Comparison of ENCODE assay signal across 8 cellular contexts in genomic region chr12:104294158-104294844, GRCh38. TPM values are rescaled to one million over a fixed set of nuclear protein-coding genes. Genes with fewer than 3 reads are reported as not detected.
DNase-seq lines count a peak whose midpoint lies in the region; ATAC-seq and TF ChIP-seq lines count a peak whose summit lies in the region.
"Not testable (repeated sequence)": the region's sequence is repeated elsewhere in the genome, so short reads cannot be mapped to it uniquely, and the experiment has no call there.

No MANE protein-coding gene starts in this region.

- not testable (repeated sequence) for TF ChIP-seq POLR2A in gastrocnemius medialis (IDR thresholded peaks at IDR 0.05)

- in situ Hi-C loops in ACHN (cut with HindIII; ENCODE audit: low pct_ligation_motif_present, low pct_unique_long_range_greater_than_20kb, low sequenced_read_pairs): not testable (repeated sequence)
- in situ Hi-C loops in gastrocnemius medialis (cut with MboI; ENCODE audit: low sequenced_read_pairs in 4 of 4): loop anchor here in 1 of 4 donors (25.0 kb wide), 1 partner anchor 357 kb away; the partner anchor contains the start of gene HSP90B1

- intact Hi-C loops in PC-3 (cut with micrococcal nuclease); gastrocnemius medialis (cut with DNase I; ENCODE audit: low total_unique reads): not testable (repeated sequence)

- H3K36me3 ChIP-seq in Karpas-422 (ENCODE audit: insufficient read depth, low read length) (peaks cover 46% of the 10 kb centered on the region; the same call in 1 of the 2 replicates), PC-3 (ENCODE audit: low read depth, low read length) (peaks cover 74% of the 10 kb centered on the region), gastrocnemius medialis (peaks cover 0 to 55% of the 10 kb centered on the region in 2 donors)
- not testable (repeated sequence) for H3K36me3 ChIP-seq in kidney epithelial cell (ENCODE audit: control insufficient read depth, insufficient read depth, low read length)

- DNase-seq in ACHN (peak; percentile 65), EL (peak; percentile 58), Karpas-422 (peak; percentile 48), PC-3 (peak; percentile 64), epithelial cell of esophagus (ENCODE audit: low read depth) (peak; percentile 49), gastrocnemius medialis (peak in 1 of 2 donors; percentile 27)
- DNase-seq in activated naive CD4-positive, alpha-beta T cell treated with anti-CD3 and anti-CD28 coated beads, Interleukin-2, amount 10 ng/mL, durations not matched to agents 7 days and 5 days: peak; percentile 23
- DNase-seq in kidney epithelial cell (ENCODE audit: low read depth): not testable (repeated sequence)

- not testable (repeated sequence) for H3K4me2 ChIP-seq in Karpas-422 (ENCODE audit: low read depth, low read length, poor library complexity, severe bottlenecking)
- H3K4me2 ChIP-seq in PC-3 (ENCODE audit: low read length): peak overlapping the region; percentile 45

- H3K4me1 ChIP-seq in Karpas-422 (ENCODE audit: low read length): not testable (repeated sequence)
- H3K4me1 ChIP-seq in PC-3 (ENCODE audit: insufficient read depth, low read length) (peaks cover 62% of the 10 kb centered on the region), gastrocnemius medialis (peaks cover 25 to 35% of the 10 kb centered on the region in 2 donors)

- H3K79me2 ChIP-seq in Karpas-422 (ENCODE audit: low read length) (peaks cover 89% of the 10 kb centered on the region), PC-3 (ENCODE audit: low read length) (peaks cover 99% of the 10 kb centered on the region)

- TF ChIP-seq CTCF in PC-3 (conservative IDR thresholded peaks at IDR 0.05; ENCODE audit: low read depth, low read length): peak; percentile 54
- peak; percentile 37 for TF ChIP-seq CTCF in epithelial cell of esophagus (IDR thresholded peaks at IDR 0.05; ENCODE audit: insufficient read depth, low read depth, low read length, missing control alignments)
- peak; percentile 32 for TF ChIP-seq CTCF in kidney epithelial cell (IDR thresholded peaks at IDR 0.05; ENCODE audit: insufficient read depth, low read length, poor library complexity, severe bottlenecking)
- not testable (repeated sequence) for TF ChIP-seq CTCF in gastrocnemius medialis (IDR thresholded peaks at IDR 0.05 in 4 of 5, conservative IDR thresholded peaks at IDR 0.05 in 1 of 5)

- H4K20me1 ChIP-seq in Karpas-422 (ENCODE audit: insufficient read depth, low read depth, low read length): peaks cover 30% of the 10 kb centered on the region
- peaks cover 79% of the 10 kb centered on the region for H4K20me1 ChIP-seq in PC-3 (ENCODE audit: low read length)

- H3K27me3 Mint-ChIP-seq in activated naive CD4-positive, alpha-beta T cell treated with anti-CD3 and anti-CD28 coated beads, Interleukin-2, amount 10 ng/mL, durations not matched to agents 7 days and 5 days: not testable (repeated sequence)

- H2AFZ ChIP-seq in Karpas-422 (ENCODE audit: low read length); PC-3 (ENCODE audit: low read length): not testable (repeated sequence)

- H3K4me1 Mint-ChIP-seq in activated naive CD4-positive, alpha-beta T cell treated with anti-CD3 and anti-CD28 coated beads, Interleukin-2, amount 10 ng/mL, durations not matched to agents 7 days and 5 days: peaks cover 44% of the 10 kb centered on the region

- not testable (repeated sequence) for BruUV-seq in PC-3 (replicated peaks; lab: Mats Ljungman, UMichigan)

- not testable (repeated sequence) for H3K9ac ChIP-seq in Karpas-422 (ENCODE audit: low read length); PC-3 (ENCODE audit: low read length)

- not testable (repeated sequence) for H3F3A ChIP-seq in PC-3 (ENCODE audit: low read length, unreplicated experiment)

- not testable (repeated sequence) for H3K4me3 Mint-ChIP-seq in activated naive CD4-positive, alpha-beta T cell treated with anti-CD3 and anti-CD28 coated beads, Interleukin-2, amount 10 ng/mL, durations not matched to agents 7 days and 5 days

- H3K27me3 ChIP-seq in Karpas-422 (ENCODE audit: low read length); PC-3 (ENCODE audit: low read length); kidney epithelial cell (ENCODE audit: control insufficient read depth, insufficient read depth, low read length); gastrocnemius medialis: not testable (repeated sequence)

- not testable (repeated sequence) for H3K9me2 ChIP-seq in Karpas-422 (replicated peaks; ENCODE audit: insufficient read depth, low read length); PC-3 (replicated peaks; ENCODE audit: low read length)

- H3K4me3 ChIP-seq in Karpas-422 (ENCODE audit: low read length); PC-3 (ENCODE audit: low read length); epithelial cell of esophagus (ENCODE audit: low read length); kidney epithelial cell (ENCODE audit: low read depth, low read length); gastrocnemius medialis: not testable (repeated sequence)

- H3K9me3 Mint-ChIP-seq in activated naive CD4-positive, alpha-beta T cell treated with anti-CD3 and anti-CD28 coated beads, Interleukin-2, amount 10 ng/mL, durations not matched to agents 7 days and 5 days: not testable (repeated sequence)

- POLR2A ChIA-PET in PC-3 (lab: Charles Lee; ENCODE audit: unreplicated experiment): not testable (repeated sequence)

- CTCF ChIA-PET in PC-3 (lab: Charles Lee); activated naive CD4-positive, alpha-beta T cell treated with anti-CD3 and anti-CD28 coated beads, Interleukin-2, amount 10 ng/mL, durations not matched to agents 7 days and 5 days (lab: Charles Lee): not testable (repeated sequence)

- H3K36me3 Mint-ChIP-seq in activated naive CD4-positive, alpha-beta T cell treated with anti-CD3 and anti-CD28 coated beads, Interleukin-2, amount 10 ng/mL, durations not matched to agents 7 days and 5 days: peaks cover 43% of the 10 kb centered on the region

- peak overlapping the region; percentile 60 for H3K27ac Mint-ChIP-seq in activated naive CD4-positive, alpha-beta T cell treated with anti-CD3 and anti-CD28 coated beads, Interleukin-2, amount 10 ng/mL, durations not matched to agents 7 days and 5 days

- not testable (repeated sequence) for ATAC-seq in PC-3, gastrocnemius medialis

- H3K27ac ChIP-seq in Karpas-422 (ENCODE audit: low read length); PC-3 (ENCODE audit: low read length): not testable (repeated sequence)
- peak overlapping the region; percentile 19 to 30 (median 27) for H3K27ac ChIP-seq in gastrocnemius medialis

- not testable (repeated sequence) for H3K9me3 ChIP-seq in Karpas-422 (ENCODE audit: low read length); PC-3 (ENCODE audit: low read length); gastrocnemius medialis

RNA-seq across cellular contexts. Expression of gene EID3, which starts 9.2 kb away (rescaled TPM):
- total RNA-seq in Karpas-422 (2014; rRNA removed; shearing (Covaris generic); ENCODE audit: low replicate concordance): 1.5 and 2.7 TPM in 2 replicates
- total RNA-seq in PC-3 (2014; rRNA removed): 9.8 and 12.0 TPM in 2 replicates
- 1.5 and 2.9 TPM in 2 replicates for total RNA-seq in kidney epithelial cell
- 1 to 10 TPM in 2 of 4 donors, under 1 TPM in 2; 0.51 to 3.4 (median 1.00) TPM for total RNA-seq in gastrocnemius medialis
